23 cellular contexts compared by ENCODE assay signal in the genomic region with DNA sequence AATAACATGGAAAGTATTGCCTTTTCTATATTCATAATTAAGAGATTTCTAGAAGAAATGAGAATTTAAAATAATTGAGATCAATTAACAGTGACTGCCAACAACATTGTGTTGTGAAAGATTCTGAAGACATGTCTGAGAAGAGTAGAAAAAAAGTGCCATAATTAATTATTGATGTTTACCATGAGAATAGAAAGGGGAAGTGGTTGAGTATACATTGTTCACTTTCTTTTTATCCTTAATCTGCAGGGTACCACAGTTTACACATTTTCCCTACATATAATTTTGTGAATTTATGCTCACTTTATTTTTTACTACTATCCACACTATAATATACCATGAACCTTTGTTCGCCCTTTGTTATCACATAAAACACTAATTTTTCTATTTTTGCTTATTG. TPM values are rescaled to one million over a fixed set of nuclear protein-coding genes. Genes with fewer than 3 reads are reported as not detected.
A peak's percentile ranks its signal among the peaks of the same experiment; 100 is the strongest.
DNase-seq lines count a peak whose midpoint lies in the region; ATAC-seq and TF ChIP-seq lines count a peak whose summit lies in the region.
"Had no signal": no experiment of that assay in that cellular context is flagged by ENCODE, and none has a peak within 500 bp of the region (broad histone marks: within the 10 kb centered on the region; RNA-seq: fewer than 3 reads in every experiment).

No MANE protein-coding gene starts in this region.

- intact Hi-C loops in cardiac septum (cut with DNase I): no loop called here

- ATAC-seq in GM18868 (IDR thresholded peaks at IDR 0.05; ENCODE audit: unreplicated experiment): peak; percentile 54
- peak; percentile 85 for ATAC-seq in GM21423 (IDR thresholded peaks at IDR 0.05; ENCODE audit: unreplicated experiment)
- peak; percentile 66 for ATAC-seq in HG03159 (IDR thresholded peaks at IDR 0.05; ENCODE audit: unreplicated experiment)
- ATAC-seq: HepG2, Right ventricle myocardium inferior had no signal

- DNase-seq in OCI-M1 (lab: John Stamatoyannopoulos, UW) (peak; percentile 15), ACHN (no peak), GM20000 (ENCODE audit: low spot score) (no peak), cardiac septum (ENCODE audit: low spot score) (no peak)
- DNase-seq: activated CD4-positive, alpha-beta T cell treated with anti-CD3 and anti-CD28 coated beads, Interleukin-2, amount 50 U/mL, for 48 hours; activated CD4-positive, CD25-positive, alpha-beta regulatory T cell treated with anti-CD3 and anti-CD28 coated beads, Interleukin-2, amount 50 U/mL, for 72 hours; activated naive CD4-positive, alpha-beta T cell; endodermal cell; H9; mammary epithelial cell; MM.1S; NCI-H1417; NCI-H2029; NCI-H524; NK-92 treated with Interleukin-12 subunit alpha and Interleukin-12 subunit beta, amount 100 ng/mL, for 24 hours; stimulated activated CD4-positive, alpha-beta T cell treated with anti-CD3 and anti-CD28 coated beads, Interleukin-4, amount 100 ng/mL, for 24 hours; T-helper 2 cell; transverse colon had no signal

- in situ Hi-C loops in ACHN (cut with HindIII; ENCODE audit: low pct_ligation_motif_present, low pct_unique_long_range_greater_than_20kb, low sequenced_read_pairs): no loop called here

- TF ChIP-seq CTCF in GM20000 (IDR thresholded peaks at IDR 0.05; ENCODE audit: extremely low read depth, missing control alignments): no peak

RNA-seq across cellular contexts. Expression of gene UBE2E3, which starts 47.1 kb away (rescaled TPM):
- total RNA-seq in cardiac septum: 41.0 TPM
